18 cellular contexts compared by ENCODE assay signal in the genomic region with DNA sequence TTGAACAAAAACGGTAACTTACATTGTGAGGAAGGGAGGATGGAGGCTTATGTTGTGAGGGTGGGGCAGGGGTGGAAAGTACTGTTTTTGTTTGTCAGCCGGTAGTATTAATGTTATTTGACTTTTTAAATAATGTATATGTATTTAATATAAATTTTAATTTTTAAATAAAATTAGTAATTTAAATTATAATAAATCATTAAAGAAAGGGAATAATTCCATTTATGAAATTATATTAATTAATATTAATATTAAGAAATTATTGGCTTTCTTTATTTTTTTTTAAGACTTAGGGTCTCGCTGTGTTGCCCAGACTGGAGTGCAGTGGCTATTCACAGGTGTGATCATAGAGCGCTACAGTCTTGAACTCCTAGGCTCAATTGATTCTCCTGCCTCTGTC. TPM values are rescaled to one million over a fixed set of nuclear protein-coding genes. Genes with fewer than 3 reads are reported as not detected.
DNase-seq lines count a peak whose midpoint lies in the region; ATAC-seq and FAIRE-seq lines count a peak whose summit lies in the region.
"Had no signal": no experiment of that assay in that cellular context is flagged by ENCODE, and none has a peak within 500 bp of the region (broad histone marks: within the 10 kb centered on the region; RNA-seq: fewer than 3 reads in every experiment).

No MANE protein-coding gene starts in this region.

- H3K9me3 ChIP-seq in small intestine (ENCODE audit: control insufficient read depth, low read depth), result no peaks in the 10 kb centered on the region
- H3K9me3 ChIP-seq: BLaER1 had no signal

- H3K27ac Mint-ChIP-seq in activated naive CD8-positive, alpha-beta T cell, result peak overlapping the region; percentile 22
- no peak overlapping the region for H3K27ac Mint-ChIP-seq in activated naive CD8-positive, alpha-beta T cell treated with anti-CD3 and anti-CD28 coated beads for 36 hours
- peak overlapping the region; percentile 24 for H3K27ac Mint-ChIP-seq in activated naive CD8-positive, alpha-beta T cell treated with anti-CD3 and anti-CD28 coated beads, Interleukin-2, amount 50 U/mL, for 24 hours
- H3K27ac Mint-ChIP-seq: CD4-positive, CD25-positive, alpha-beta regulatory T cell; GM23338 had no signal

- no peak overlapping the region for H3K4me3 Mint-ChIP-seq in activated naive CD8-positive, alpha-beta T cell
- no peak overlapping the region for H3K4me3 Mint-ChIP-seq in activated naive CD8-positive, alpha-beta T cell treated with anti-CD3 and anti-CD28 coated beads for 36 hours
- H3K4me3 Mint-ChIP-seq in activated naive CD8-positive, alpha-beta T cell treated with anti-CD3 and anti-CD28 coated beads, Interleukin-2, amount 50 U/mL, for 24 hours, result no peak overlapping the region
- H3K4me3 Mint-ChIP-seq: CD4-positive, CD25-positive, alpha-beta regulatory T cell; GM23338; IgD-negative memory B cell had no signal

- 95 to 97% (median 95%) methylated on average over 4 of the region's 4 CpGs for WGBS in small intestine, 3 donors

- H3K4me3 ChIP-seq in small intestine (ENCODE audit: low read depth in 1 of 2, low read length in 2 of 2), result no peak overlapping the region
- H3K4me3 ChIP-seq: BLaER1, GM23338 had no signal

- no peak for DNase-seq in activated naive CD8-positive, alpha-beta T cell treated with anti-CD3 and anti-CD28 coated beads for 36 hours
- DNase-seq in activated naive CD8-positive, alpha-beta T cell treated with anti-CD3 and anti-CD28 coated beads, Interleukin-2, amount 50 U/mL, for 24 hours, result no peak
- DNase-seq in small intestine (no peak), NCI-H69 (lab: John Stamatoyannopoulos, UW) (no peak), DMS53 (lab: John Stamatoyannopoulos, UW) (no peak)
- no peak for DNase-seq in effector CD4-positive, alpha-beta T cell
- DNase-seq: AML-193; CD4-positive, CD25-positive, alpha-beta regulatory T cell; DMS 273 treated with DMSO at 0.1 percent for 48 hours; DMS79; H7 had no signal

- peaks cover 5% of the 10 kb centered on the region for H3K36me3 Mint-ChIP-seq in activated naive CD8-positive, alpha-beta T cell
- H3K36me3 Mint-ChIP-seq in activated naive CD8-positive, alpha-beta T cell treated with anti-CD3 and anti-CD28 coated beads for 36 hours, result peaks cover 2% of the 10 kb centered on the region
- peaks cover 4% of the 10 kb centered on the region for H3K36me3 Mint-ChIP-seq in activated naive CD8-positive, alpha-beta T cell treated with anti-CD3 and anti-CD28 coated beads, Interleukin-2, amount 50 U/mL, for 24 hours (ENCODE audit: low read depth)

- peak; percentile 10 for FAIRE-seq in small intestine (lab: Jason Lieb, UNC)
- FAIRE-seq: GM12891 had no signal

- no peak for ATAC-seq in activated naive CD8-positive, alpha-beta T cell treated with anti-CD3 and anti-CD28 coated beads, Interleukin-2, amount 50 U/mL, for 24 hours
- no peak for ATAC-seq in HG03354 (IDR thresholded peaks at IDR 0.05; ENCODE audit: poor library complexity, severe bottlenecking, unreplicated experiment)
- ATAC-seq: GM23338 had no signal

- H3K4me1 ChIP-seq in small intestine (ENCODE audit: control insufficient read depth in 2 of 2, insufficient read depth in 1 of 2, low read depth in 1 of 2, low read length in 1 of 2), result no peaks in the 10 kb centered on the region

- no peaks in the 10 kb centered on the region for H3K36me3 ChIP-seq in small intestine (ENCODE audit: control insufficient read depth in 2 of 2, insufficient read depth in 2 of 2, low read length in 2 of 2)

- H3K27me3 ChIP-seq in small intestine (ENCODE audit: control insufficient read depth in 2 of 2, insufficient read depth in 2 of 2, low read length in 2 of 2), result no peaks in the 10 kb centered on the region
- H3K27me3 ChIP-seq: BLaER1 had no signal

- peaks cover 10% of the 10 kb centered on the region for H3K4me1 Mint-ChIP-seq in activated naive CD8-positive, alpha-beta T cell (ENCODE audit: low read depth)
- H3K4me1 Mint-ChIP-seq in activated naive CD8-positive, alpha-beta T cell treated with anti-CD3 and anti-CD28 coated beads for 36 hours, result peaks cover 18% of the 10 kb centered on the region
- H3K4me1 Mint-ChIP-seq in activated naive CD8-positive, alpha-beta T cell treated with anti-CD3 and anti-CD28 coated beads, Interleukin-2, amount 50 U/mL, for 24 hours, result peaks cover 11% of the 10 kb centered on the region

- no peaks in the 10 kb centered on the region for H3K9me3 Mint-ChIP-seq in activated naive CD8-positive, alpha-beta T cell (ENCODE audit: low read depth)
- no peaks in the 10 kb centered on the region for H3K9me3 Mint-ChIP-seq in activated naive CD8-positive, alpha-beta T cell treated with anti-CD3 and anti-CD28 coated beads for 36 hours
- H3K9me3 Mint-ChIP-seq in activated naive CD8-positive, alpha-beta T cell treated with anti-CD3 and anti-CD28 coated beads, Interleukin-2, amount 50 U/mL, for 24 hours, result no peaks in the 10 kb centered on the region
- H3K9me3 Mint-ChIP-seq: CD4-positive, CD25-positive, alpha-beta regulatory T cell; GM23338; IgD-negative memory B cell had no signal

- H3K27me3 Mint-ChIP-seq in activated naive CD8-positive, alpha-beta T cell, result no peaks in the 10 kb centered on the region
- no peaks in the 10 kb centered on the region for H3K27me3 Mint-ChIP-seq in activated naive CD8-positive, alpha-beta T cell treated with anti-CD3 and anti-CD28 coated beads for 36 hours
- no peaks in the 10 kb centered on the region for H3K27me3 Mint-ChIP-seq in activated naive CD8-positive, alpha-beta T cell treated with anti-CD3 and anti-CD28 coated beads, Interleukin-2, amount 50 U/mL, for 24 hours
- H3K27me3 Mint-ChIP-seq: CD4-positive, CD25-positive, alpha-beta regulatory T cell; IgD-negative memory B cell had no signal

- no peak overlapping the region for H3K27ac ChIP-seq in small intestine (ENCODE audit: low read depth in 1 of 2, low read length in 1 of 2)
- H3K27ac ChIP-seq: 22Rv1, BLaER1 had no signal

RNA-seq across cellular contexts. Expression of a gene that starts 24.0 kb away (rescaled TPM):
- total RNA-seq in activated naive CD8-positive, alpha-beta T cell treated with anti-CD3 and anti-CD28 coated beads for 36 hours, result 10 to 100 TPM; 35.9 to 37.5 TPM
- polyA plus RNA-seq in small intestine, result 1 to 10 TPM; 2.2 to 9.6 (median 3.5) TPM
